ENCODE assay signal across 20 cellular contexts in genomic region chr12:57185403-57185802, GRCh38. TPM values are rescaled to one million over a fixed set of nuclear protein-coding genes. Genes with fewer than 3 reads are reported as not detected.
DNase-seq lines count a peak whose midpoint lies in the region; ATAC-seq and TF ChIP-seq lines count a peak whose summit lies in the region.
"Had no signal": no experiment of that assay in that cellular context is flagged by ENCODE, and none has a peak within 500 bp of the region (broad histone marks: within the 10 kb centered on the region; RNA-seq: fewer than 3 reads in every experiment).

No MANE protein-coding gene starts in this region.

- no peak overlapping the region for H4K8ac ChIP-seq in IMR-90 (ENCODE audit: low read depth in 2 of 2, low read length in 2 of 2)

- no peak overlapping the region for H3K9ac ChIP-seq in IMR-90 (ENCODE audit: low read depth, low read length)

- no peaks in the 10 kb centered on the region for H3K27me3 ChIP-seq in IMR-90 (ENCODE audit: control insufficient read depth, insufficient read depth, low read length)

- no peak for TF ChIP-seq RAD21 in IMR-90 (IDR thresholded peaks at IDR 0.05; ENCODE audit: low read length)

- H3K14ac ChIP-seq in IMR-90 (replicated peaks; ENCODE audit: low read depth, low read length) = no peak overlapping the region

- H3K4ac ChIP-seq in IMR-90 (ENCODE audit: low read depth, low read length) = no peak overlapping the region

- dilution Hi-C loops in IMR-90 (cut with HindIII; ENCODE audit: low sequenced_read_pairs, unreplicated experiment) = no loop called here

- peak overlapping the region; percentile 16 for H2AK9ac ChIP-seq in IMR-90 (replicated peaks; ENCODE audit: low read depth, low read length, poor library complexity)

- H2BK20ac ChIP-seq in IMR-90 (ENCODE audit: low read depth, low read length) = no peak overlapping the region

- CTCF ChIA-PET in HEK293 (lab: Yijun Ruan, JAX) (interaction anchor here (1.0 to 10.4 kb wide), 5 partner anchors 13 to 198 kb away, joined by 3 to 141 read pairs (median 6); partner anchors contain the start of gene LRP1), IMR-90 (lab: Yijun Ruan, JAX) (no interaction called here)

- H3K27ac ChIP-seq in HEK293 (ENCODE audit: extremely low read depth, low read depth, low read length) (no peak overlapping the region), IMR-90 (ENCODE audit: insufficient read depth, low read length) (no peak overlapping the region)

- no peak for TF ChIP-seq POLR2A in IMR-90 (IDR thresholded peaks at IDR 0.05; ENCODE audit: low read depth, low read length)

- ATAC-seq in IMR-90 (ENCODE audit: low read depth) (no peak), left lobe of liver (peak; percentile 32), GM21737 (IDR thresholded peaks at IDR 0.05; ENCODE audit: unreplicated experiment) (no peak)

- H3K9me1 ChIP-seq in IMR-90 (ENCODE audit: insufficient read depth, low read length) = no peaks in the 10 kb centered on the region

- DNase-seq in IMR-90 = no peak
- no peak for DNase-seq in left lobe of liver (ENCODE audit: low spot score)
- DNase-seq in stimulated activated CD8-positive, alpha-beta memory T cell treated with anti-CD3 and anti-CD28 coated beads, Interleukin-4, amount 100 ng/mL, for 48 hours = no peak
- DNase-seq in foreskin fibroblast = no peak
- DNase-seq: C1 segment of cervical spinal cord, Calu3, COR-L47, DMS53, DMS79 treated with DMSO at 0.1 percent for 48 hours, GF-D8, GOT3 had no signal

- no peak overlapping the region for H2BK5ac ChIP-seq in IMR-90 (ENCODE audit: low read depth, low read length, poor library complexity, severe bottlenecking)

- no peak overlapping the region for H3K56ac ChIP-seq in IMR-90 (ENCODE audit: extremely low read depth, insufficient read depth, low read length)

- in situ Hi-C loops in IMR-90 (cut with MboI; ENCODE audit: low sequenced_read_pairs) = no loop called here

- TF ChIP-seq CTCF in HEK293 (tag by site-specific recombination; IDR thresholded peaks at IDR 0.05) (no peak), IMR-90 (conservative IDR thresholded peaks at IDR 0.05; ENCODE audit: low read depth, low read length) (no peak), foreskin fibroblast (IDR thresholded peaks at IDR 0.05; ENCODE audit: low read depth, low read length) (no peak)

- no peak overlapping the region for H2AFZ ChIP-seq in IMR-90 (replicated peaks; ENCODE audit: low read length, poor library complexity)

- H3K4me2 ChIP-seq in IMR-90 (ENCODE audit: low read depth, low read length) = no peak overlapping the region

- H3K79me1 ChIP-seq in IMR-90 (ENCODE audit: low read depth in 1 of 2, low read length in 2 of 2) = peaks cover 5 to 38% of the 10 kb centered on the region in 2 experiments; a peak in 3 of 4 replicates

- no peak overlapping the region for H2AK5ac ChIP-seq in IMR-90 (ENCODE audit: low read depth, low read length)

- POLR2A ChIA-PET in HEK293 (lab: Yijun Ruan, JAX) (no interaction called here), IMR-90 (lab: Charles Lee; ENCODE audit: unreplicated experiment) (no interaction called here)

- H2BK120ac ChIP-seq in IMR-90 (ENCODE audit: low read depth, low read length) = no peak overlapping the region

- no peak overlapping the region for H4K5ac ChIP-seq in IMR-90 (ENCODE audit: low read depth, low read length)

- H3K9me3 ChIP-seq in HEK293 (ENCODE audit: control insufficient read depth, insufficient read depth, low read depth, low read length) (no peaks in the 10 kb centered on the region), IMR-90 (ENCODE audit: control insufficient read depth, insufficient read depth, low read length) (no peaks in the 10 kb centered on the region)
- H3K9me3 ChIP-seq: HAP-1 had no signal

- H3K18ac ChIP-seq in IMR-90 (ENCODE audit: low read depth, low read length) = no peak overlapping the region

- BruUV-seq in IMR-90 (replicated peaks; lab: Mats Ljungman, UMichigan) = no TSS peak

- no peak overlapping the region for H3K23ac ChIP-seq in IMR-90 (ENCODE audit: low read depth, low read length)

- H3K4me3 ChIP-seq in HEK293 (ENCODE audit: low read depth, low read length) = no peak overlapping the region
- H3K4me3 ChIP-seq in IMR-90 (ENCODE audit: insufficient read depth, low read depth, low read length) = no peak overlapping the region
- H3K4me3 ChIP-seq in foreskin fibroblast (ENCODE audit: low read depth in 1 of 2, low read length in 2 of 2) = no peak overlapping the region
- H3K4me3 ChIP-seq: HAP-1 had no signal

- peaks cover 33% of the 10 kb centered on the region for H4K20me1 ChIP-seq in IMR-90 (ENCODE audit: insufficient read depth, low read length)

- intact Hi-C loops in IMR-90 (cut with micrococcal nuclease) = no loop called here

- H2BK15ac ChIP-seq in IMR-90 (ENCODE audit: low read depth, low read length) = no peak overlapping the region

- WGBS in IMR-90 (ENCODE audit: extremely low coverage in 2 of 2, insufficient read length in 1 of 2), 2 experiments = 96% methylated on average over 24 of the region's 25 CpGs; no CpG with 5 or more reads in 1 of the 2 experiments

- peaks cover 0 to 85% of the 10 kb centered on the region in 2 experiments; a peak in 1 of 3 replicates for H3K36me3 ChIP-seq in HEK293 (ENCODE audit: control insufficient read depth in 2 of 2, insufficient read depth in 1 of 2, low read length in 2 of 2)
- H3K36me3 ChIP-seq in IMR-90 (ENCODE audit: control insufficient read depth, insufficient read depth, low read length) = peaks cover 93% of the 10 kb centered on the region

- H3K4me1 ChIP-seq in HEK293 (ENCODE audit: control insufficient read depth, insufficient read depth, low read length) (no peaks in the 10 kb centered on the region), IMR-90 (ENCODE audit: control insufficient read depth, insufficient read depth, low read length) (no peaks in the 10 kb centered on the region)
- H3K4me1 ChIP-seq: HAP-1 had no signal

- no peak overlapping the region for H4K91ac ChIP-seq in IMR-90 (ENCODE audit: insufficient read depth, low read depth, low read length)

TF ChIP-seq in HEK293, 187 proteins besides CTCF, POLR2A, EP300 and RAD21 (continues in another document):
- TF ChIP-seq SCRT2 (tag by site-specific recombination; IDR thresholded peaks at IDR 0.05) = 0 out of 2 replicates have a peak, but pooled peaks have one; percentile 16
- no peak for TF ChIP-seq ZNF138 (tag by site-specific recombination; IDR thresholded peaks at IDR 0.05; ENCODE audit: borderline replicate concordance)
- TF ChIP-seq ZNF239 (tag by site-specific recombination; IDR thresholded peaks at IDR 0.05) = no peak
- no peak for TF ChIP-seq PATZ1 (tag by site-specific recombination; IDR thresholded peaks at IDR 0.05)

TF ChIP-seq in IMR-90, 13 proteins besides CTCF, POLR2A, EP300 and RAD21:
- TF ChIP-seq CEBPB (IDR thresholded peaks at IDR 0.05; ENCODE audit: low read depth, low read length) (no peak), RCOR1 (IDR thresholded peaks at IDR 0.05; ENCODE audit: insufficient replicate concordance, low read length) (no peak), SMC3 (IDR thresholded peaks at IDR 0.05; ENCODE audit: low read depth, low read length) (no peak), RFX5 (IDR thresholded peaks at IDR 0.05; ENCODE audit: low read depth, low read length) (no peak), FOS (IDR thresholded peaks at IDR 0.05; ENCODE audit: low read depth, low read length) (no peak)

RNA-seq across cellular contexts. Expression of gene NXPH4, which starts 31.2 kb away (rescaled TPM):
- 0.36 and 0.56 TPM in 2 replicates for total RNA-seq in IMR-90 (2012; rRNA removed)
- 3.3 and 3.8 TPM in 2 replicates for polyA plus RNA-seq in IMR-90 (2012; rRNA removed)
- 4.8 and 7.5 TPM in 2 replicates for polyA plus RNA-seq in IMR-90 (2012; cell fraction: cytosol; rRNA removed)
- 3.3 and 5.8 TPM in 2 replicates for polyA plus RNA-seq in IMR-90 (2012; cell fraction: nucleus; rRNA removed; ENCODE audit: low replicate concordance)
- 0.13 TPM for total RNA-seq in left lobe of liver
- total RNA-seq: CD4-positive, alpha-beta memory T cell; G401 had no signal
- polyA plus RNA-seq: CD4-positive, alpha-beta memory T cell had no signal

RNA-seq across cellular contexts. Expression of gene LRP1-AS, which starts 38.0 kb away (rescaled TPM):
- not detected in 2 replicates for total RNA-seq in IMR-90 (2012; rRNA removed)
- polyA plus RNA-seq in IMR-90 (2012; rRNA removed) = not detected in 2 replicates
- polyA plus RNA-seq in IMR-90 (2012; cell fraction: cytosol; rRNA removed) = not detected in 2 replicates
- polyA plus RNA-seq in IMR-90 (2012; cell fraction: nucleus; rRNA removed; ENCODE audit: low replicate concordance) = not detected in 2 replicates
- total RNA-seq in left lobe of liver = not detected
- total RNA-seq: A172; A673; Calu3; CD4-positive, alpha-beta memory T cell; Daoy; G401 had no signal
- polyA plus RNA-seq: BJ; CD4-positive, alpha-beta memory T cell had no signal

RNA-seq across cellular contexts. Expression of gene SHMT2, which starts 44.1 kb away (rescaled TPM):
- 225 and 266 TPM in 2 replicates for total RNA-seq in IMR-90 (2012; rRNA removed)
- 302 and 364 TPM in 2 replicates for polyA plus RNA-seq in IMR-90 (2012; rRNA removed)
- 201 and 323 TPM in 2 replicates for polyA plus RNA-seq in IMR-90 (2012; cell fraction: cytosol; rRNA removed)
- polyA plus RNA-seq in IMR-90 (2012; cell fraction: nucleus; rRNA removed; ENCODE audit: low replicate concordance) = 303 and 511 TPM in 2 replicates
- 242 TPM for total RNA-seq in left lobe of liver

RNA-seq across cellular contexts. Expression of gene LRP1, which starts 57.1 kb away (rescaled TPM):
- total RNA-seq in IMR-90 (2012; rRNA removed) (73.1 and 75.5 TPM in 2 replicates), left lobe of liver (370 TPM)
- 142 and 155 TPM in 2 replicates for polyA plus RNA-seq in IMR-90 (2012; rRNA removed)
- 119 and 250 TPM in 2 replicates for polyA plus RNA-seq in IMR-90 (2012; cell fraction: cytosol; rRNA removed)
- polyA plus RNA-seq in IMR-90 (2012; cell fraction: nucleus; rRNA removed; ENCODE audit: low replicate concordance) = 252 and 565 TPM in 2 replicates
